Comparison of ENCODE assay signal across 9 cellular contexts in genomic region chr20:46089076-46089337, GRCh38. TPM values are rescaled to one million over a fixed set of nuclear protein-coding genes. Genes with fewer than 3 reads are reported as not detected.
DNase-seq lines count a peak whose midpoint lies in the region; ATAC-seq, FAIRE-seq and TF ChIP-seq lines count a peak whose summit lies in the region.
"Had no signal": no experiment of that assay in that cellular context is flagged by ENCODE, and none has a peak within 500 bp of the region (broad histone marks: within the 10 kb centered on the region; RNA-seq: fewer than 3 reads in every experiment).

No MANE protein-coding gene starts in this region.

- peak overlapping the region; percentile 97 for H3K4me2 ChIP-seq in Karpas-422 (ENCODE audit: low read depth, low read length, poor library complexity, severe bottlenecking)

- no peaks in the 10 kb centered on the region for H3K36me3 ChIP-seq in Karpas-422 (ENCODE audit: insufficient read depth, low read length)
- peaks cover 0 to 3% (median 0%) of the 10 kb centered on the region in 3 experiments for H3K36me3 ChIP-seq in naive thymus-derived CD4-positive, alpha-beta T cell (ENCODE audit: control insufficient read depth in 2 of 3, insufficient read depth in 3 of 3, low read length in 3 of 3)

- DNase-seq in GM12891 (ENCODE audit: insufficient read length, low spot score) (no peak), Karpas-422 (no peak), omental fat pad (ENCODE audit: low spot score) (no peak), HK-2 (ENCODE audit: unreplicated experiment) (no peak), RPMI8226 (no peak)
- peak in 1 of 9 donors; percentile 13 for DNase-seq in naive thymus-derived CD4-positive, alpha-beta T cell
- DNase-seq in activated CD4-positive, alpha-beta T cell treated with anti-CD3 and anti-CD28 coated beads for 1 hour: no peak

- no peak for FAIRE-seq in GM12891 (lab: Jason Lieb, UNC)

- peak overlapping the region; percentile 96 for H3K4me3 ChIP-seq in Karpas-422 (ENCODE audit: low read length)
- peak overlapping the region; percentile 73 for H3K4me3 ChIP-seq in naive thymus-derived CD4-positive, alpha-beta T cell (ENCODE audit: low read length)

- peaks cover 3% of the 10 kb centered on the region for H3K27me3 Mint-ChIP-seq in dendritic cell treated with granulocyte-macrophage colony-stimulating factor and Interleukin-4, amounts not matched to agents 40 ng/mL and 50 ng/mL, for 4 days
- no peaks in the 10 kb centered on the region for H3K27me3 Mint-ChIP-seq in naive thymus-derived CD4-positive, alpha-beta T cell

- H3K27ac ChIP-seq in Karpas-422 (ENCODE audit: low read length): peak overlapping the region; percentile 59
- H3K27ac ChIP-seq in naive thymus-derived CD4-positive, alpha-beta T cell (ENCODE audit: low read depth, low read length): peak overlapping the region; percentile 89

- peaks cover 54% of the 10 kb centered on the region for H3K4me1 ChIP-seq in Karpas-422 (ENCODE audit: low read length)
- peaks cover 29 to 41% of the 10 kb centered on the region in 2 donors for H3K4me1 ChIP-seq in naive thymus-derived CD4-positive, alpha-beta T cell (ENCODE audit: control insufficient read depth in 2 of 2, insufficient read depth in 2 of 2, low read length in 2 of 2)

- CTCF ChIA-PET in naive thymus-derived CD4-positive, alpha-beta T cell (lab: Charles Lee): interaction anchor here (0.6 to 1.0 kb wide), 2 partner anchors 44 to 75 kb away, joined by 3 read pairs; no protein-coding TSS in a partner anchor

- H3K9me3 ChIP-seq in Karpas-422 (ENCODE audit: low read length): no peaks in the 10 kb centered on the region
- no peaks in the 10 kb centered on the region for H3K9me3 ChIP-seq in naive thymus-derived CD4-positive, alpha-beta T cell (ENCODE audit: control insufficient read depth in 2 of 3, low read length in 3 of 3)

- H2AFZ ChIP-seq in Karpas-422 (ENCODE audit: low read length): peak overlapping the region; percentile 37; the same call in 1 of the 2 replicates

- intact Hi-C loops in dendritic cell treated with granulocyte-macrophage colony-stimulating factor and Interleukin-4, amounts not matched to agents 40 ng/mL and 50 ng/mL, for 4 days (cut with micrococcal nuclease): loop anchor here (2.0 to 5.0 kb wide), 2 partner anchors 66 to 117 kb away; partner anchors contain the start of gene ZNF335
- intact Hi-C loops in naive thymus-derived CD4-positive, alpha-beta T cell (cut with micrococcal nuclease): loop anchor here (1.0 to 10.0 kb wide), 10 partner anchors 29 to 726 kb away; partner anchors contain the start of genes ZNF335 (in 2 of the 2), CD40 (in 1 of the 2), DNTTIP1 (in 1 of the 2) and PCIF1 (in 1 of the 2)

- peaks cover 56% of the 10 kb centered on the region for H3K79me2 ChIP-seq in Karpas-422 (ENCODE audit: low read length)

- H3K9ac ChIP-seq in Karpas-422 (ENCODE audit: low read length): peak overlapping the region; percentile 98

- H3K4me1 Mint-ChIP-seq in dendritic cell treated with granulocyte-macrophage colony-stimulating factor and Interleukin-4, amounts not matched to agents 40 ng/mL and 50 ng/mL, for 4 days (ENCODE audit: low read depth): peaks cover 44% of the 10 kb centered on the region
- peaks cover 36 to 60% (median 58%) of the 10 kb centered on the region in 7 donors for H3K4me1 Mint-ChIP-seq in naive thymus-derived CD4-positive, alpha-beta T cell

- peak overlapping the region; percentile 96 for H3K27ac Mint-ChIP-seq in dendritic cell treated with granulocyte-macrophage colony-stimulating factor and Interleukin-4, amounts not matched to agents 40 ng/mL and 50 ng/mL, for 4 days
- peak overlapping the region; percentile 77 to 95 (median 89) for H3K27ac Mint-ChIP-seq in naive thymus-derived CD4-positive, alpha-beta T cell

- no peaks in the 10 kb centered on the region for H3K9me3 Mint-ChIP-seq in dendritic cell treated with granulocyte-macrophage colony-stimulating factor and Interleukin-4, amounts not matched to agents 40 ng/mL and 50 ng/mL, for 4 days
- H3K9me3 Mint-ChIP-seq in naive thymus-derived CD4-positive, alpha-beta T cell: peaks cover 0 to 1% (median 0%) of the 10 kb centered on the region in 11 donors

- no peaks in the 10 kb centered on the region for H3K27me3 ChIP-seq in Karpas-422 (ENCODE audit: low read length)
- no peaks in the 10 kb centered on the region for H3K27me3 ChIP-seq in naive thymus-derived CD4-positive, alpha-beta T cell (ENCODE audit: control insufficient read depth in 2 of 2, insufficient read depth in 2 of 2, low read length in 2 of 2)

- no peak for TF ChIP-seq CTCF in omental fat pad (IDR thresholded peaks at IDR 0.05)

- peaks cover 37% of the 10 kb centered on the region for H4K20me1 ChIP-seq in Karpas-422 (ENCODE audit: insufficient read depth, low read depth, low read length)

- TF ChIP-seq POLR2A in GM12891 (IDR thresholded peaks at IDR 0.05; ENCODE audit: low read depth, low read length): no peak

- peaks cover 30% of the 10 kb centered on the region for H3K36me3 Mint-ChIP-seq in dendritic cell treated with granulocyte-macrophage colony-stimulating factor and Interleukin-4, amounts not matched to agents 40 ng/mL and 50 ng/mL, for 4 days (ENCODE audit: low read depth)
- peaks cover 0 to 2% (median 0%) of the 10 kb centered on the region in 5 donors for H3K36me3 Mint-ChIP-seq in naive thymus-derived CD4-positive, alpha-beta T cell

- POLR2A ChIA-PET in naive thymus-derived CD4-positive, alpha-beta T cell (lab: Charles Lee): interaction anchor here (0.5 to 1.7 kb wide), 5 partner anchors 9 to 155 kb away, joined by 3 to 9 read pairs (median 5); partner anchors contain the start of genes CD40 and PCIF1

- H3K9me2 ChIP-seq in Karpas-422 (replicated peaks; ENCODE audit: insufficient read depth, low read length): no peaks in the 10 kb centered on the region

- no peak for ATAC-seq in naive thymus-derived CD4-positive, alpha-beta T cell
- no peak for ATAC-seq in omental fat pad (ENCODE audit: low FRiP score)

- H3K4me3 Mint-ChIP-seq in dendritic cell treated with granulocyte-macrophage colony-stimulating factor and Interleukin-4, amounts not matched to agents 40 ng/mL and 50 ng/mL, for 4 days: peak overlapping the region; percentile 90
- H3K4me3 Mint-ChIP-seq in naive thymus-derived CD4-positive, alpha-beta T cell: peak overlapping the region; percentile 83 to 95 (median 90)

TF ChIP-seq in GM12891, 5 proteins besides CTCF, POLR2A, EP300 and RAD21:
- TF ChIP-seq SPI1 (IDR thresholded peaks at IDR 0.05; ENCODE audit: low read depth, low read length): 0 out of 2 replicates have a peak, but pooled peaks have one; percentile 21
- TF ChIP-seq POU2F2 (IDR thresholded peaks at IDR 0.05; ENCODE audit: low read depth, low read length): no peak

RNA-seq across cellular contexts. Expression of gene NCOA5, which starts 0.8 kb away (rescaled TPM):
- polyA plus RNA-seq in GM12891 (2012; ENCODE audit: low read depth, missing spikeins): 13.5 TPM
- total RNA-seq in Karpas-422 (2014; rRNA removed; shearing (Covaris generic); ENCODE audit: low replicate concordance): 20.4 and 32.8 TPM in 2 replicates
- 10 to 100 TPM; 15.7 to 43.8 (median 39.4) TPM for total RNA-seq in naive thymus-derived CD4-positive, alpha-beta T cell
- polyA plus RNA-seq in naive thymus-derived CD4-positive, alpha-beta T cell: 10 to 100 TPM; 25.4 to 47.6 TPM
- total RNA-seq in omental fat pad: 10 to 100 TPM; 19.3 to 41.1 (median 23.2) TPM

RNA-seq across cellular contexts. Expression of gene CD40, which starts 29.1 kb away (rescaled TPM):
- 130 TPM for polyA plus RNA-seq in GM12891 (2012; ENCODE audit: low read depth, missing spikeins)
- 6.3 and 12.1 TPM in 2 replicates for total RNA-seq in Karpas-422 (2014; rRNA removed; shearing (Covaris generic); ENCODE audit: low replicate concordance)
- total RNA-seq in naive thymus-derived CD4-positive, alpha-beta T cell: 1 to 10 TPM; 1.7 to 10.0 (median 4.0) TPM
- polyA plus RNA-seq in naive thymus-derived CD4-positive, alpha-beta T cell: 1 to 10 TPM; 4.0 to 5.2 TPM
- total RNA-seq in omental fat pad: 10 to 100 TPM; 15.0 to 33.4 (median 23.2) TPM

RNA-seq across cellular contexts. Expression of gene SLC12A5, which starts 60.0 kb away (rescaled TPM):
- 8.8 TPM for polyA plus RNA-seq in GM12891 (2012; ENCODE audit: low read depth, missing spikeins)
- not detected in 2 replicates for total RNA-seq in Karpas-422 (2014; rRNA removed; shearing (Covaris generic); ENCODE audit: low replicate concordance)
- not detected for total RNA-seq in naive thymus-derived CD4-positive, alpha-beta T cell
- not detected for polyA plus RNA-seq in naive thymus-derived CD4-positive, alpha-beta T cell
- total RNA-seq in omental fat pad: under 1 TPM in 1 of 4 donors, not detected in 3; 0.19 TPM
- total RNA-seq: activated CD8-positive, alpha-beta memory T cell treated with anti-CD3 and anti-CD28 coated beads for 36 hours had no signal
